In genomic region chr4:86831262-86832090, GRCh38 we compare ENCODE assay signal across 1 cellular context.
TF ChIP-seq lines count a peak whose summit lies in the region.

No MANE protein-coding gene starts in this region.

TF ChIP-seq in GM23338, 12 proteins besides CTCF, POLR2A, EP300 and RAD21 (continued from another document):
- TF ChIP-seq ZNF462 (CRISPR knock-in tag; IDR thresholded peaks at IDR 0.05) (no peak), JUNB (IDR thresholded peaks at IDR 0.05; ENCODE audit: unreplicated experiment) (no peak), NANOG (IDR thresholded peaks at IDR 0.05; ENCODE audit: borderline replicate concordance) (no peak), EZH2phosphoT487 (IDR thresholded peaks at IDR 0.05; ENCODE audit: unreplicated experiment) (no peak), EZH2 (IDR thresholded peaks at IDR 0.05; ENCODE audit: low read depth, unreplicated experiment) (no peak)
- TF ChIP-seq, protein P1, sequence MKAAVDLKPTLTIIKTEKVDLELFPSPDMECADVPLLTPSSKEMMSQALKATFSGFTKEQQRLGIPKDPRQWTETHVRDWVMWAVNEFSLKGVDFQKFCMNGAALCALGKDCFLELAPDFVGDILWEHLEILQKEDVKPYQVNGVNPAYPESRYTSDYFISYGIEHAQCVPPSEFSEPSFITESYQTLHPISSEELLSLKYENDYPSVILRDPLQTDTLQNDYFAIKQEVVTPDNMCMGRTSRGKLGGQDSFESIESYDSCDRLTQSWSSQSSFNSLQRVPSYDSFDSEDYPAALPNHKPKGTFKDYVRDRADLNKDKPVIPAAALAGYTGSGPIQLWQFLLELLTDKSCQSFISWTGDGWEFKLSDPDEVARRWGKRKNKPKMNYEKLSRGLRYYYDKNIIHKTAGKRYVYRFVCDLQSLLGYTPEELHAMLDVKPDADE (IDR thresholded peaks at IDR 0.05) = no peak
